Comparison of ENCODE assay signal across 1 cellular context in the genomic region with DNA sequence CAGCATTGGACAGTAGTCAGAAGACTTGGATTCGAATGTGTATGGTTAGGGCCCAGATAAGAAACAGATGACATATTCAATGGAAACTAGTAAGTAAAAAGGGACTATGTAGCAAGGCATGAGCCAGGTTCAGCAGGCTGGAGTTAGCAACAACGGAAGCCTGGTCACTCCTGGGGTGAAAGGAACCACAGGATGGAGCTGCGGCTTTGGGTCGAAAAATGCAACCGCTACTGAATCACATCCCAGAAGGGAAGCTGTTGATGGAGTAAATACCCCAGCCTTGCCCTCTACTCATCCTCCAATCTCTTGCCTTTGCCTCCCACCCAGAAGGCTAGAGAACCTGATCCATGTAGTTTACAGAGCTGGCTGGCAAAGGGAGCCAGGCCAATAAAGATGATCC.
TF ChIP-seq lines count a peak whose summit lies in the region.

No MANE protein-coding gene starts in this region.

TF ChIP-seq in H1, 55 proteins besides CTCF, POLR2A, EP300 and RAD21:
- TF ChIP-seq GABPA (IDR thresholded peaks at IDR 0.05; ENCODE audit: borderline replicate concordance, insufficient read depth, low read length) (no peak), ZNF274 (IDR thresholded peaks at IDR 0.05; ENCODE audit: borderline replicate concordance, extremely low read depth, low read length) (no peak), CBX5 (IDR thresholded peaks at IDR 0.05; ENCODE audit: low read depth, low read length) (no peak), NRF1 (IDR thresholded peaks at IDR 0.05; ENCODE audit: low read depth, low read length) (no peak), CREB1 (IDR thresholded peaks at IDR 0.05) (no peak), PHF8 (conservative IDR thresholded peaks at IDR 0.05; ENCODE audit: low read depth, low read length) (no peak), CEBPB (IDR thresholded peaks at IDR 0.05; ENCODE audit: low read depth, low read length) (no peak), CBX8 (IDR thresholded peaks at IDR 0.05; ENCODE audit: borderline replicate concordance, low read depth, low read length) (no peak), ASH2L (IDR thresholded peaks at IDR 0.05; ENCODE audit: low read length) (no peak), EGR1 (IDR thresholded peaks at IDR 0.05; ENCODE audit: borderline replicate concordance, low read depth, low read length) (no peak), SIN3A (conservative IDR thresholded peaks at IDR 0.05 in 1 of 2, IDR thresholded peaks at IDR 0.05 in 1 of 2; ENCODE audit: low read depth in 1 of 2, low read length in 2 of 2) (no peak), JUN (IDR thresholded peaks at IDR 0.05; ENCODE audit: low read depth, low read length) (no peak), YY1 (IDR thresholded peaks at IDR 0.05; ENCODE audit: low read depth, low read length) (no peak)
- TF ChIP-seq, protein P1, sequence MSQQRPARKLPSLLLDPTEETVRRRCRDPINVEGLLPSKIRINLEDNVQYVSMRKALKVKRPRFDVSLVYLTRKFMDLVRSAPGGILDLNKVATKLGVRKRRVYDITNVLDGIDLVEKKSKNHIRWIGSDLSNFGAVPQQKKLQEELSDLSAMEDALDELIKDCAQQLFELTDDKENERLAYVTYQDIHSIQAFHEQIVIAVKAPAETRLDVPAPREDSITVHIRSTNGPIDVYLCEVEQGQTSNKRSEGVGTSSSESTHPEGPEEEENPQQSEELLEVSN (IDR thresholded peaks at IDR 0.05) = no peak
- TF ChIP-seq, protein P2, sequence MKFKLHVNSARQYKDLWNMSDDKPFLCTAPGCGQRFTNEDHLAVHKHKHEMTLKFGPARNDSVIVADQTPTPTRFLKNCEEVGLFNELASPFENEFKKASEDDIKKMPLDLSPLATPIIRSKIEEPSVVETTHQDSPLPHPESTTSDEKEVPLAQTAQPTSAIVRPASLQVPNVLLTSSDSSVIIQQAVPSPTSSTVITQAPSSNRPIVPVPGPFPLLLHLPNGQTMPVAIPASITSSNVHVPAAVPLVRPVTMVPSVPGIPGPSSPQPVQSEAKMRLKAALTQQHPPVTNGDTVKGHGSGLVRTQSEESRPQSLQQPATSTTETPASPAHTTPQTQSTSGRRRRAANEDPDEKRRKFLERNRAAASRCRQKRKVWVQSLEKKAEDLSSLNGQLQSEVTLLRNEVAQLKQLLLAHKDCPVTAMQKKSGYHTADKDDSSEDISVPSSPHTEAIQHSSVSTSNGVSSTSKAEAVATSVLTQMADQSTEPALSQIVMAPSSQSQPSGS (IDR thresholded peaks at IDR 0.05; ENCODE audit: low read length) = no peak
